24 cellular contexts compared by ENCODE assay signal in the genomic region with DNA sequence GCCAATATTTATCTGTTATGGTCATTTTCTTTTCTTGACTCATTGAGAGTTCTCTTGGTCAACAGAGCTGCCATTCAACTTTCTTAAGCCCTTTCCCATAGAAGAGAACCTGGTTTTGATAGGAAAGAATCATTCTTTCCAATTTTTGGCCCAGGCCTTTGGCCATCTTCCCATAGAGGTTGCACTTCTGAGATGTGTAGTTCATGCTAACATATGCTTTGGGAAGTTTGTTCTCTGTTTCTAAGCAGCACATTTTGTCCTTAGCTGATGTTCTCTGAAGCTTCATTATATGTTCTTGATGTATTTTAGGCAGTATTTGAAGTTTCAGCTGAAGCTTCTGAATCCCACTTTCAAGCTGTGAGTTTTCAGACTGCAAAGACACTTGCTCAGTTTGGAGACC.
"Had no signal": no experiment of that assay in that cellular context is flagged by ENCODE, and none has a peak within 500 bp of the region (broad histone marks: within the 10 kb centered on the region; RNA-seq: fewer than 3 reads in every experiment).

No MANE protein-coding gene starts in this region.

- H3K27me3 Mint-ChIP-seq: stimulated activated naive CD8-positive, alpha-beta T cell treated with anti-CD3 and anti-CD28 coated beads, Interleukin-15, amount 100 ng/mL, for 72 hours had no signal

- H3K4me3 ChIP-seq: dorsolateral prefrontal cortex, lung, ovary, psoas muscle, thyroid gland had no signal

- H3K27ac ChIP-seq: epithelial cell of prostate, ovary, psoas muscle, thyroid gland had no signal

- H3K4me1 ChIP-seq: psoas muscle had no signal

- H3K9me3 ChIP-seq: ovary, psoas muscle, thyroid gland had no signal

- H3K4me3 Mint-ChIP-seq: memory B cell; natural killer cell; stimulated activated naive CD8-positive, alpha-beta T cell treated with anti-CD3 and anti-CD28 coated beads, Interleukin-15, amount 100 ng/mL, for 72 hours had no signal

- DNase-seq: cerebellar nuclear complex; dorsolateral prefrontal cortex; effector CD4-positive, alpha-beta T cell; kidney; natural killer cell; occipital lobe; ovary; posterior cingulate gyrus; psoas muscle; right cardiac atrium; small intestine; stimulated activated CD4-positive, alpha-beta T cell treated with anti-CD3 and anti-CD28 coated beads, Interleukin-12 subunit alpha, Interleukin-12 subunit beta, amount 100 ng/mL, for 4 hours; stimulated activated CD4-positive, alpha-beta T cell treated with anti-CD3 and anti-CD28 coated beads, Interleukin-1b, Interleukin-23, amount 100 ng/mL, for 48 hours; stimulated activated CD4-positive, alpha-beta T cell treated with anti-CD3 and anti-CD28 coated beads, Interleukin-4, amount 100 ng/mL, for 1 hour; stimulated activated CD8-positive, alpha-beta memory T cell treated with anti-CD3 and anti-CD28 coated beads, Interleukin-4, amount 100 ng/mL, for 48 hours; stimulated activated naive CD4-positive, alpha-beta T cell; stimulated activated naive CD8-positive, alpha-beta T cell treated with anti-CD3 and anti-CD28 coated beads, Interleukin-15, amount 100 ng/mL, for 72 hours; thyroid gland; trophoblast cell had no signal

- H3K27ac Mint-ChIP-seq: memory B cell; natural killer cell; stimulated activated naive CD8-positive, alpha-beta T cell treated with anti-CD3 and anti-CD28 coated beads, Interleukin-15, amount 100 ng/mL, for 72 hours had no signal

- H3K9me3 Mint-ChIP-seq: memory B cell had no signal

- H3K4me1 Mint-ChIP-seq: memory B cell; natural killer cell; stimulated activated naive CD8-positive, alpha-beta T cell treated with anti-CD3 and anti-CD28 coated beads, Interleukin-15, amount 100 ng/mL, for 72 hours had no signal

- H3K36me3 Mint-ChIP-seq: memory B cell, natural killer cell had no signal

- H3K27me3 ChIP-seq: dorsolateral prefrontal cortex, ovary, thyroid gland had no signal

- H3K36me3 ChIP-seq: ovary, thyroid gland had no signal

- ATAC-seq: esophagus mucosa; left lobe of liver; natural killer cell; psoas muscle; right cardiac atrium; stimulated activated naive CD8-positive, alpha-beta T cell treated with anti-CD3 and anti-CD28 coated beads, Interleukin-15, amount 100 ng/mL, for 72 hours had no signal
